In genomic region chr15:19987389-19988048, GRCh38 we compare ENCODE assay signal across 1 cellular context.
TF ChIP-seq lines count a peak whose summit lies in the region.

No MANE protein-coding gene starts in this region.

TF ChIP-seq in GM23338, 12 proteins besides CTCF, POLR2A, EP300 and RAD21 (continued from another document):
- TF ChIP-seq REST (IDR thresholded peaks at IDR 0.05; ENCODE audit: unreplicated experiment) (no peak), JUNB (IDR thresholded peaks at IDR 0.05; ENCODE audit: unreplicated experiment) (no peak), EZH2 (IDR thresholded peaks at IDR 0.05; ENCODE audit: low read depth, unreplicated experiment) (no peak), POLR2AphosphoS5 (IDR thresholded peaks at IDR 0.05; ENCODE audit: low read depth) (no peak), EZH2phosphoT487 (IDR thresholded peaks at IDR 0.05; ENCODE audit: unreplicated experiment) (no peak)
TF ChIP-seq in GM23338: peak in this region for 0.
